1 cellular context compared by ENCODE assay signal in the genomic region with DNA sequence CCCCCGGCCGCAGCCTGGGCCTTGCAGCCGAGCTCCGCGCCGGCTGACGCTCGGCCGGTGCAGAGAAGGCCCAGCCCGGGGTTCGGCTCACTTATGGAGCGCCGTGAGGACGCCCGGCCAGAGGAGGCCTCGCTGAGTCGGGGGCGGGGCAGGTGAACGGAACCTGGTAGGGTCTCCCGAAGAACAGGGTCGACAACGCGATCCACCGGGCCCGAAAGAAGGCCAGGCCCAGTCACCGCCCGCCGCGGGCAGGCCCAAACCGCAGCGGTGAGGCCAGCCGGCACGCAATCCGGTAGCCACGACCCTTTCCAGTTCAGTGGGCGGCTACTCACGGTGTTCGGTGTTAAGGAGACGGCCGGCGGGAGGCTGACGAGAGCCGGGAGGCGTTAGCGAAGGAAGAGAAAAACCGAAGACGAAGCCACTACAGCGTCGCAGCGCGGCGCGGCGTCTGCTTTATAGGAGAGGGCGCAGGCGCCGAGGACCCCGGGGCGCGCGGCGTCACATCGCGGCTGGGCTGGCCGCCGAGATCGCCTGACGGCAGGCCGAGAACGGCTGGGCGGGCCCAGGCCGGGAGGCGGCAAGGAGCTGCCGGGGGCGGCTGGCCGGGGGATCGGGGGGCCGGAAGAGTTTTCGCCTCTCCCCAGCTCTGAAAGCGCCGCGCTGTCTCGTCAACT.
A peak's percentile ranks its signal among the peaks of the same experiment; 100 is the strongest.
TF ChIP-seq lines count a peak whose summit lies in the region.

A gene (minus strand): TSS at position 428 of the 674 bp plus-strand sequence. CDS start 2,928 bp downstream, outside the sequence.

TF ChIP-seq in K562, 482 proteins besides CTCF, POLR2A, EP300 and RAD21 (continued from another document and continues in another):
- TF ChIP-seq FOXK1 (CRISPR knock-in tag; IDR thresholded peaks at IDR 0.05; ENCODE audit: borderline replicate concordance), result peak; percentile 87
- TF ChIP-seq CBX2 (IDR thresholded peaks at IDR 0.05; ENCODE audit: insufficient read depth, low read length, poor library complexity, severe bottlenecking), result no peak
- TF ChIP-seq CAMTA2 (CRISPR knock-in tag; conservative IDR thresholded peaks at IDR 0.05), result no peak
- TF ChIP-seq BRD9 (IDR thresholded peaks at IDR 0.05; ENCODE audit: low read depth, partially characterized antibody), result peak; percentile 70
- TF ChIP-seq CREB1 (IDR thresholded peaks at IDR 0.05), result peak; percentile 78
- TF ChIP-seq CREB1 (CRISPR knock-in tag; IDR thresholded peaks at IDR 0.05), result peak; percentile 80
- no peak for TF ChIP-seq IFI16 (CRISPR knock-in tag; IDR thresholded peaks at IDR 0.05)
- TF ChIP-seq, protein P1, sequence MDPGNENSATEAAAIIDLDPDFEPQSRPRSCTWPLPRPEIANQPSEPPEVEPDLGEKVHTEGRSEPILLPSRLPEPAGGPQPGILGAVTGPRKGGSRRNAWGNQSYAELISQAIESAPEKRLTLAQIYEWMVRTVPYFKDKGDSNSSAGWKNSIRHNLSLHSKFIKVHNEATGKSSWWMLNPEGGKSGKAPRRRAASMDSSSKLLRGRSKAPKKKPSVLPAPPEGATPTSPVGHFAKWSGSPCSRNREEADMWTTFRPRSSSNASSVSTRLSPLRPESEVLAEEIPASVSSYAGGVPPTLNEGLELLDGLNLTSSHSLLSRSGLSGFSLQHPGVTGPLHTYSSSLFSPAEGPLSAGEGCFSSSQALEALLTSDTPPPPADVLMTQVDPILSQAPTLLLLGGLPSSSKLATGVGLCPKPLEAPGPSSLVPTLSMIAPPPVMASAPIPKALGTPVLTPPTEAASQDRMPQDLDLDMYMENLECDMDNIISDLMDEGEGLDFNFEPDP (CRISPR knock-in tag; IDR thresholded peaks at IDR 0.05), result no peak
- TF ChIP-seq, protein P2, sequence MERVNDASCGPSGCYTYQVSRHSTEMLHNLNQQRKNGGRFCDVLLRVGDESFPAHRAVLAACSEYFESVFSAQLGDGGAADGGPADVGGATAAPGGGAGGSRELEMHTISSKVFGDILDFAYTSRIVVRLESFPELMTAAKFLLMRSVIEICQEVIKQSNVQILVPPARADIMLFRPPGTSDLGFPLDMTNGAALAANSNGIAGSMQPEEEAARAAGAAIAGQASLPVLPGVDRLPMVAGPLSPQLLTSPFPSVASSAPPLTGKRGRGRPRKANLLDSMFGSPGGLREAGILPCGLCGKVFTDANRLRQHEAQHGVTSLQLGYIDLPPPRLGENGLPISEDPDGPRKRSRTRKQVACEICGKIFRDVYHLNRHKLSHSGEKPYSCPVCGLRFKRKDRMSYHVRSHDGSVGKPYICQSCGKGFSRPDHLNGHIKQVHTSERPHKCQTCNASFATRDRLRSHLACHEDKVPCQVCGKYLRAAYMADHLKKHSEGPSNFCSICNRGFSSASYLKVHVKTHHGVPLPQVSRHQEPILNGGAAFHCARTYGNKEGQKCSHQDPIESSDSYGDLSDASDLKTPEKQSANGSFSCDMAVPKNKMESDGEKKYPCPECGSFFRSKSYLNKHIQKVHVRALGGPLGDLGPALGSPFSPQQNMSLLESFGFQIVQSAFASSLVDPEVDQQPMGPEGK (CRISPR knock-in tag; IDR thresholded peaks at IDR 0.05; ENCODE audit: borderline replicate concordance), result no peak
- peak; percentile 84 for TF ChIP-seq EP400 (IDR thresholded peaks at IDR 0.05)
- TF ChIP-seq, protein P3, sequence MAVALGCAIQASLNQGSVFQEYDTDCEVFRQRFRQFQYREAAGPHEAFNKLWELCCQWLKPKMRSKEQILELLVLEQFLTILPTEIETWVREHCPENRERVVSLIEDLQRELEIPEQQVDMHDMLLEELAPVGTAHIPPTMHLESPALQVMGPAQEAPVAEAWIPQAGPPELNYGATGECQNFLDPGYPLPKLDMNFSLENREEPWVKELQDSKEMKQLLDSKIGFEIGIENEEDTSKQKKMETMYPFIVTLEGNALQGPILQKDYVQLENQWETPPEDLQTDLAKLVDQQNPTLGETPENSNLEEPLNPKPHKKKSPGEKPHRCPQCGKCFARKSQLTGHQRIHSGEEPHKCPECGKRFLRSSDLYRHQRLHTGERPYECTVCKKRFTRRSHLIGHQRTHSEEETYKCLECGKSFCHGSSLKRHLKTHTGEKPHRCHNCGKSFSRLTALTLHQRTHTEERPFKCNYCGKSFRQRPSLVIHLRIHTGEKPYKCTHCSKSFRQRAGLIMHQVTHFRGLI (CRISPR knock-in tag; IDR thresholded peaks at IDR 0.05), result no peak
- no peak for TF ChIP-seq HEY1 (CRISPR knock-in tag; IDR thresholded peaks at IDR 0.05; ENCODE audit: borderline replicate concordance)
- no peak for TF ChIP-seq PHB2 (IDR thresholded peaks at IDR 0.05; ENCODE audit: low read depth)
- TF ChIP-seq, protein P4, sequence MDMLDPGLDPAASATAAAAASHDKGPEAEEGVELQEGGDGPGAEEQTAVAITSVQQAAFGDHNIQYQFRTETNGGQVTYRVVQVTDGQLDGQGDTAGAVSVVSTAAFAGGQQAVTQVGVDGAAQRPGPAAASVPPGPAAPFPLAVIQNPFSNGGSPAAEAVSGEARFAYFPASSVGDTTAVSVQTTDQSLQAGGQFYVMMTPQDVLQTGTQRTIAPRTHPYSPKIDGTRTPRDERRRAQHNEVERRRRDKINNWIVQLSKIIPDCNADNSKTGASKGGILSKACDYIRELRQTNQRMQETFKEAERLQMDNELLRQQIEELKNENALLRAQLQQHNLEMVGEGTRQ (CRISPR knock-in tag; IDR thresholded peaks at IDR 0.05), result peak; percentile 5; the same call in 1 of the 2 replicates
- TF ChIP-seq ZNF253 (CRISPR knock-in tag; conservative IDR thresholded peaks at IDR 0.05), result no peak
- no peak for TF ChIP-seq CEBPB (tag; IDR thresholded peaks at IDR 0.05)
- no peak for TF ChIP-seq MCM5 (IDR thresholded peaks at IDR 0.05; ENCODE audit: low read depth)
- TF ChIP-seq TSC22D4 (tag; IDR thresholded peaks at IDR 0.05), result no peak
- TF ChIP-seq, protein P5, sequence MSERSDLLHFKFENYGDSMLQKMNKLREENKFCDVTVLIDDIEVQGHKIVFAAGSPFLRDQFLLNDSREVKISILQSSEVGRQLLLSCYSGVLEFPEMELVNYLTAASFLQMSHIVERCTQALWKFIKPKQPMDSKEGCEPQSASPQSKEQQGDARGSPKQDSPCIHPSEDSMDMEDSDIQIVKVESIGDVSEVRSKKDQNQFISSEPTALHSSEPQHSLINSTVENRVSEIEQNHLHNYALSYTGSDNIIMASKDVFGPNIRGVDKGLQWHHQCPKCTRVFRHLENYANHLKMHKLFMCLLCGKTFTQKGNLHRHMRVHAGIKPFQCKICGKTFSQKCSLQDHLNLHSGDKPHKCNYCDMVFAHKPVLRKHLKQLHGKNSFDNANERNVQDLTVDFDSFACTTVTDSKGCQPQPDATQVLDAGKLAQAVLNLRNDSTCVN (CRISPR knock-in tag; IDR thresholded peaks at IDR 0.05), result 0 out of 2 replicates have a peak, but pooled peaks have one; percentile 3
- no peak for TF ChIP-seq ILK (tag; IDR thresholded peaks at IDR 0.05; ENCODE audit: borderline replicate concordance, low read depth)
- TF ChIP-seq, protein P6, sequence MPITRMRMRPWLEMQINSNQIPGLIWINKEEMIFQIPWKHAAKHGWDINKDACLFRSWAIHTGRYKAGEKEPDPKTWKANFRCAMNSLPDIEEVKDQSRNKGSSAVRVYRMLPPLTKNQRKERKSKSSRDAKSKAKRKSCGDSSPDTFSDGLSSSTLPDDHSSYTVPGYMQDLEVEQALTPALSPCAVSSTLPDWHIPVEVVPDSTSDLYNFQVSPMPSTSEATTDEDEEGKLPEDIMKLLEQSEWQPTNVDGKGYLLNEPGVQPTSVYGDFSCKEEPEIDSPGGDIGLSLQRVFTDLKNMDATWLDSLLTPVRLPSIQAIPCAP (CRISPR knock-in tag; IDR thresholded peaks at IDR 0.05; ENCODE audit: borderline replicate concordance), result 0 out of 2 replicates have a peak, but pooled peaks have one; percentile 33
- no peak for TF ChIP-seq PURB (CRISPR knock-in tag; IDR thresholded peaks at IDR 0.05; ENCODE audit: low read depth)
- TF ChIP-seq, protein P7, sequence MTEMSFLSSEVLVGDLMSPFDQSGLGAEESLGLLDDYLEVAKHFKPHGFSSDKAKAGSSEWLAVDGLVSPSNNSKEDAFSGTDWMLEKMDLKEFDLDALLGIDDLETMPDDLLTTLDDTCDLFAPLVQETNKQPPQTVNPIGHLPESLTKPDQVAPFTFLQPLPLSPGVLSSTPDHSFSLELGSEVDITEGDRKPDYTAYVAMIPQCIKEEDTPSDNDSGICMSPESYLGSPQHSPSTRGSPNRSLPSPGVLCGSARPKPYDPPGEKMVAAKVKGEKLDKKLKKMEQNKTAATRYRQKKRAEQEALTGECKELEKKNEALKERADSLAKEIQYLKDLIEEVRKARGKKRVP (CRISPR knock-in tag; IDR thresholded peaks at IDR 0.05), result no peak
- peak; percentile 54; the same call in 1 of the 2 replicates for TF ChIP-seq ZBTB17 (CRISPR knock-in tag; IDR thresholded peaks at IDR 0.05)
- no peak for TF ChIP-seq HSF4 (CRISPR knock-in tag; IDR thresholded peaks at IDR 0.05; ENCODE audit: borderline replicate concordance)
- TF ChIP-seq, protein P8, sequence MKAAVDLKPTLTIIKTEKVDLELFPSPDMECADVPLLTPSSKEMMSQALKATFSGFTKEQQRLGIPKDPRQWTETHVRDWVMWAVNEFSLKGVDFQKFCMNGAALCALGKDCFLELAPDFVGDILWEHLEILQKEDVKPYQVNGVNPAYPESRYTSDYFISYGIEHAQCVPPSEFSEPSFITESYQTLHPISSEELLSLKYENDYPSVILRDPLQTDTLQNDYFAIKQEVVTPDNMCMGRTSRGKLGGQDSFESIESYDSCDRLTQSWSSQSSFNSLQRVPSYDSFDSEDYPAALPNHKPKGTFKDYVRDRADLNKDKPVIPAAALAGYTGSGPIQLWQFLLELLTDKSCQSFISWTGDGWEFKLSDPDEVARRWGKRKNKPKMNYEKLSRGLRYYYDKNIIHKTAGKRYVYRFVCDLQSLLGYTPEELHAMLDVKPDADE (conservative IDR thresholded peaks at IDR 0.05; ENCODE audit: control insufficient read depth, low read depth, low read length), result peak; percentile 83
- TF ChIP-seq KDM4B (IDR thresholded peaks at IDR 0.05; ENCODE audit: borderline replicate concordance in 2 of 2, low read depth in 1 of 2), result no peak
- TF ChIP-seq STAT5A (IDR thresholded peaks at IDR 0.05; ENCODE audit: borderline replicate concordance, low read length), result no peak
- TF ChIP-seq, protein P9, sequence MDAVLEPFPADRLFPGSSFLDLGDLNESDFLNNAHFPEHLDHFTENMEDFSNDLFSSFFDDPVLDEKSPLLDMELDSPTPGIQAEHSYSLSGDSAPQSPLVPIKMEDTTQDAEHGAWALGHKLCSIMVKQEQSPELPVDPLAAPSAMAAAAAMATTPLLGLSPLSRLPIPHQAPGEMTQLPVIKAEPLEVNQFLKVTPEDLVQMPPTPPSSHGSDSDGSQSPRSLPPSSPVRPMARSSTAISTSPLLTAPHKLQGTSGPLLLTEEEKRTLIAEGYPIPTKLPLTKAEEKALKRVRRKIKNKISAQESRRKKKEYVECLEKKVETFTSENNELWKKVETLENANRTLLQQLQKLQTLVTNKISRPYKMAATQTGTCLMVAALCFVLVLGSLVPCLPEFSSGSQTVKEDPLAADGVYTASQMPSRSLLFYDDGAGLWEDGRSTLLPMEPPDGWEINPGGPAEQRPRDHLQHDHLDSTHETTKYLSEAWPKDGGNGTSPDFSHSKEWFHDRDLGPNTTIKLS (IDR thresholded peaks at IDR 0.05; ENCODE audit: borderline replicate concordance, low read depth), result peak; percentile 66; the same call in 1 of the 2 replicates
- TF ChIP-seq ZBTB1 (CRISPR knock-in tag; IDR thresholded peaks at IDR 0.05; ENCODE audit: borderline replicate concordance, low read depth), result peak; percentile 84
- TF ChIP-seq CBX1 (IDR thresholded peaks at IDR 0.05; ENCODE audit: low read depth), result peak; percentile 94; the same call in 1 of the 2 replicates
- TF ChIP-seq SMARCA4 (IDR thresholded peaks at IDR 0.05), result no peak
- TF ChIP-seq ZNF561 (CRISPR knock-in tag; conservative IDR thresholded peaks at IDR 0.05), result no peak
- TF ChIP-seq, protein P10, sequence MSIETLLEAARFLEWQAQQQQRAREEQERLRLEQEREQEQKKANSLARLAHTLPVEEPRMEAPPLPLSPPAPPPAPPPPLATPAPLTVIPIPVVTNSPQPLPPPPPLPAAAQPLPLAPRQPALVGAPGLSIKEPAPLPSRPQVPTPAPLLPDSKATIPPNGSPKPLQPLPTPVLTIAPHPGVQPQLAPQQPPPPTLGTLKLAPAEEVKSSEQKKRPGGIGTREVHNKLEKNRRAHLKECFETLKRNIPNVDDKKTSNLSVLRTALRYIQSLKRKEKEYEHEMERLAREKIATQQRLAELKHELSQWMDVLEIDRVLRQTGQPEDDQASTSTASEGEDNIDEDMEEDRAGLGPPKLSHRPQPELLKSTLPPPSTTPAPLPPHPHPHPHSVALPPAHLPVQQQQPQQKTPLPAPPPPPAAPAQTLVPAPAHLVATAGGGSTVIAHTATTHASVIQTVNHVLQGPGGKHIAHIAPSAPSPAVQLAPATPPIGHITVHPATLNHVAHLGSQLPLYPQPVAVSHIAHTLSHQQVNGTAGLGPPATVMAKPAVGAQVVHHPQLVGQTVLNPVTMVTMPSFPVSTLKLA (conservative IDR thresholded peaks at IDR 0.05), result peak; percentile 48 to 76; a peak in 2 of 4 replicates
- peak; percentile 89; the same call in 1 of the 2 replicates for TF ChIP-seq KLF13 (tag; IDR thresholded peaks at IDR 0.05; ENCODE audit: borderline replicate concordance, low read depth)
- TF ChIP-seq, protein P11, sequence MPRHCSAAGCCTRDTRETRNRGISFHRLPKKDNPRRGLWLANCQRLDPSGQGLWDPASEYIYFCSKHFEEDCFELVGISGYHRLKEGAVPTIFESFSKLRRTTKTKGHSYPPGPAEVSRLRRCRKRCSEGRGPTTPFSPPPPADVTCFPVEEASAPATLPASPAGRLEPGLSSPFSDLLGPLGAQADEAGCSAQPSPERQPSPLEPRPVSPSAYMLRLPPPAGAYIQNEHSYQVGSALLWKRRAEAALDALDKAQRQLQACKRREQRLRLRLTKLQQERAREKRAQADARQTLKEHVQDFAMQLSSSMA (CRISPR knock-in tag; IDR thresholded peaks at IDR 0.05), result peak; percentile 55; the same call in 1 of the 2 replicates
- TF ChIP-seq SETDB1 (IDR thresholded peaks at IDR 0.05; ENCODE audit: low read length), result no peak
- TF ChIP-seq, protein P12, sequence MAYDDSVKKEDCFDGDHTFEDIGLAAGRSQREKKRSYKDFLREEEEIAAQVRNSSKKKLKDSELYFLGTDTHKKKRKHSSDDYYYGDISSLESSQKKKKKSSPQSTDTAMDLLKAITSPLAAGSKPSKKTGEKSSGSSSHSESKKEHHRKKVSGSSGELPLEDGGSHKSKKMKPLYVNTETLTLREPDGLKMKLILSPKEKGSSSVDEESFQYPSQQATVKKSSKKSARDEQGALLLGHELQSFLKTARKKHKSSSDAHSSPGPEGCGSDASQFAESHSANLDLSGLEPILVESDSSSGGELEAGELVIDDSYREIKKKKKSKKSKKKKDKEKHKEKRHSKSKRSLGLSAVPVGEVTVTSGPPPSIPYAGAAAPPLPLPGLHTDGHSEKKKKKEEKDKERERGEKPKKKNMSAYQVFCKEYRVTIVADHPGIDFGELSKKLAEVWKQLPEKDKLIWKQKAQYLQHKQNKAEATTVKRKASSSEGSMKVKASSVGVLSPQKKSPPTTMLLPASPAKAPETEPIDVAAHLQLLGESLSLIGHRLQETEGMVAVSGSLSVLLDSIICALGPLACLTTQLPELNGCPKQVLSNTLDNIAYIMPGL (CRISPR knock-in tag; IDR thresholded peaks at IDR 0.05), result peak; percentile 95
- TF ChIP-seq ZBTB7A (IDR thresholded peaks at IDR 0.05; ENCODE audit: borderline replicate concordance, control insufficient read depth, low read depth, low read length), result peak; percentile 9; the same call in 1 of the 2 replicates
- TF ChIP-seq IRF2 (CRISPR knock-in tag; IDR thresholded peaks at IDR 0.05), result no peak
- TF ChIP-seq ZC3H8 (IDR thresholded peaks at IDR 0.05), result no peak
- no peak for TF ChIP-seq ZNF24 (IDR thresholded peaks at IDR 0.05)
- no peak for TF ChIP-seq ZNF586 (CRISPR knock-in tag; conservative IDR thresholded peaks at IDR 0.05)
- TF ChIP-seq SAFB2 (IDR thresholded peaks at IDR 0.05; ENCODE audit: borderline replicate concordance, low read depth, low read length, severe bottlenecking), result no peak
- TF ChIP-seq SAFB (IDR thresholded peaks at IDR 0.05; ENCODE audit: borderline replicate concordance, low read depth, low read length), result no peak
- TF ChIP-seq NELFE (IDR thresholded peaks at IDR 0.05; ENCODE audit: insufficient read depth, insufficient read length), result peak; percentile 31
- TF ChIP-seq SRSF1 (IDR thresholded peaks at IDR 0.05; ENCODE audit: low read depth, low read length), result no peak
